In the genomic region with DNA sequence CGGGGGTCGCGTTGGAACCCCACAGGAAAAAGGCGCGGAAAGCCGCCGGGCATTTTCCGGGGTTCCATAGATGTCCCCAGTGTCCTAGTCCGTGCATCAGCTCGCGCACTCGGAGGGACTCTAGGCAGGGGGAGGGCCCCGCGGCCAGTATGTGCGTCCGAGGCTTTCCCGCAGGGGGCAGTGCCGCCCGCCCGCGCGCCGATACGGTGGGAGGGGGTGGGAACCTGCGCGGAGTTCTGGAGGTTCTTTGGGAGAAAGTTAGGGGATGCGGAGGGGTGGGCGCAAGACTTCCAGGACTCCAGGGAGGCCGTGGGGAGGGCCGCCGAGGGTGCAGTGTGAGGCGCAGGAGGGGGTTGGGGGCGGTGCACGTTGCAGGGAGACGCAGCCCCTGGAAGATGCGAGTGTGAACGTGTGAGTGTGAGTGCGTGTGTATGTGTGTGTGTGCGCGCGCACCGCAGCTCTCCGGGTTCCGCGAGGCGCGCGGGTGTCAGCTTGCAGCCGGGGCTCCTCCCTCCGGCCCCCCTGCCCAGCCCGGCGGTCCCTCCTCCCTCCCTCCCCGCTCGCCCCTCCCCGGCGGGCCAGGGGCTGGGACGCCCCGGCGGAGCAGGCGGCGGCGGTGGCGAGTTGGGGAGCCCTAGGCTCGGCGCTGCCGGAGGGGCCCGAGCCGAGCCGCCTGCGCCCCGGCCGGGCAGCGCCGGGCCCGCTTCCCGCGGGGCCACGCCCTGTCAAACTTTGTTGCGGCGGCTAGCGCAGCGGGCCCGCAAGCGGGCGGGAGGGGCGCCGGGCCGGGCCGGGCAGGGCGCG, we compare ENCODE assay signal across 1 cellular context.
A peak's percentile ranks its signal among the peaks of the same experiment; 100 is the strongest.
TF ChIP-seq lines count a peak whose summit lies in the region.

A gene with protein sequence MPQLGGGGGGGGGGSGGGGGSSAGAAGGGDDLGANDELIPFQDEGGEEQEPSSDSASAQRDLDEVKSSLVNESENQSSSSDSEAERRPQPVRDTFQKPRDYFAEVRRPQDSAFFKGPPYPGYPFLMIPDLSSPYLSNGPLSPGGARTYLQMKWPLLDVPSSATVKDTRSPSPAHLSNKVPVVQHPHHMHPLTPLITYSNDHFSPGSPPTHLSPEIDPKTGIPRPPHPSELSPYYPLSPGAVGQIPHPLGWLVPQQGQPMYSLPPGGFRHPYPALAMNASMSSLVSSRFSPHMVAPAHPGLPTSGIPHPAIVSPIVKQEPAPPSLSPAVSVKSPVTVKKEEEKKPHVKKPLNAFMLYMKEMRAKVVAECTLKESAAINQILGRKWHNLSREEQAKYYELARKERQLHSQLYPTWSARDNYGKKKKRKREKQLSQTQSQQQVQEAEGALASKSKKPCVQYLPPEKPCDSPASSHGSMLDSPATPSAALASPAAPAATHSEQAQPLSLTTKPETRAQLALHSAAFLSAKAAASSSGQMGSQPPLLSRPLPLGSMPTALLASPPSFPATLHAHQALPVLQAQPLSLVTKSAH (plus strand): TSS at position 559 of the 804 bp plus-strand sequence. CDS start 293 bp downstream, outside the sequence.

TF ChIP-seq in HepG2, 621 proteins besides CTCF, POLR2A, EP300 and RAD21 (continued from another document):
- no peak for TF ChIP-seq FOXO1 (CRISPR knock-in tag; IDR thresholded peaks at IDR 0.05)
- TF ChIP-seq SPEN (CRISPR knock-in tag; IDR thresholded peaks at IDR 0.05; ENCODE audit: low read depth): peak; percentile 50; the same call in 1 of the 2 replicates
- TF ChIP-seq, protein P1, sequence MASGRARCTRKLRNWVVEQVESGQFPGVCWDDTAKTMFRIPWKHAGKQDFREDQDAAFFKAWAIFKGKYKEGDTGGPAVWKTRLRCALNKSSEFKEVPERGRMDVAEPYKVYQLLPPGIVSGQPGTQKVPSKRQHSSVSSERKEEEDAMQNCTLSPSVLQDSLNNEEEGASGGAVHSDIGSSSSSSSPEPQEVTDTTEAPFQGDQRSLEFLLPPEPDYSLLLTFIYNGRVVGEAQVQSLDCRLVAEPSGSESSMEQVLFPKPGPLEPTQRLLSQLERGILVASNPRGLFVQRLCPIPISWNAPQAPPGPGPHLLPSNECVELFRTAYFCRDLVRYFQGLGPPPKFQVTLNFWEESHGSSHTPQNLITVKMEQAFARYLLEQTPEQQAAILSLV (CRISPR knock-in tag; IDR thresholded peaks at IDR 0.05; ENCODE audit: borderline replicate concordance): peak; percentile 36; the same call in 1 of the 2 replicates
- TF ChIP-seq, protein P2, sequence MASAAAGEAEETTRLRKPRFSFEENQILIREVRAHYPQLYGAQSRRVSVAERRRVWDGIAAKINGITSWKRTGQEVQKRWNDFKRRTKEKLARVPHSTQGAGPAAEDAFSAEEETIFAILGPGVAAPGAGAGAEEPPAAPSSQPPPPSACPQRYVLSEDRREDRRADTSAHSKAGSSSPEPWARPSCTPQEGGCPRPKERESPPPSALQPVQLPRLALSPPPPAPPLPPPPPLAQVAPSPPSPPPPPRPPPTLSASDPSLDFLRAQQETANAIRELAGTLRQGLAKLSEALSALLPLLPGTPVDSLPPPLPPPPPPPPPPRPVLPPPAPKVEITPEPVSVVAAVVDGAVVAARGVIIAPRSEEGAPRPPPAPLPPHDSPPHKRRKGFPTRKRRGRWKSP (CRISPR knock-in tag; IDR thresholded peaks at IDR 0.05): peak; percentile 93
- TF ChIP-seq, protein P3, sequence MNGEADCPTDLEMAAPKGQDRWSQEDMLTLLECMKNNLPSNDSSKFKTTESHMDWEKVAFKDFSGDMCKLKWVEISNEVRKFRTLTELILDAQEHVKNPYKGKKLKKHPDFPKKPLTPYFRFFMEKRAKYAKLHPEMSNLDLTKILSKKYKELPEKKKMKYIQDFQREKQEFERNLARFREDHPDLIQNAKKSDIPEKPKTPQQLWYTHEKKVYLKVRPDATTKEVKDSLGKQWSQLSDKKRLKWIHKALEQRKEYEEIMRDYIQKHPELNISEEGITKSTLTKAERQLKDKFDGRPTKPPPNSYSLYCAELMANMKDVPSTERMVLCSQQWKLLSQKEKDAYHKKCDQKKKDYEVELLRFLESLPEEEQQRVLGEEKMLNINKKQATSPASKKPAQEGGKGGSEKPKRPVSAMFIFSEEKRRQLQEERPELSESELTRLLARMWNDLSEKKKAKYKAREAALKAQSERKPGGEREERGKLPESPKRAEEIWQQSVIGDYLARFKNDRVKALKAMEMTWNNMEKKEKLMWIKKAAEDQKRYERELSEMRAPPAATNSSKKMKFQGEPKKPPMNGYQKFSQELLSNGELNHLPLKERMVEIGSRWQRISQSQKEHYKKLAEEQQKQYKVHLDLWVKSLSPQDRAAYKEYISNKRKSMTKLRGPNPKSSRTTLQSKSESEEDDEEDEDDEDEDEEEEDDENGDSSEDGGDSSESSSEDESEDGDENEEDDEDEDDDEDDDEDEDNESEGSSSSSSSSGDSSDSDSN (CRISPR knock-in tag; IDR thresholded peaks at IDR 0.05): peak; percentile 28; the same call in 1 of the 2 replicates
- TF ChIP-seq MYC (CRISPR knock-in tag; IDR thresholded peaks at IDR 0.05; ENCODE audit: borderline replicate concordance): peak; percentile 40; the same call in 1 of the 2 replicates
- TF ChIP-seq RBM39 (IDR thresholded peaks at IDR 0.05; ENCODE audit: low read depth, low read length, poor library complexity, severe bottlenecking): no peak
- peak; percentile 77 for TF ChIP-seq STAG1 (CRISPR knock-in tag; IDR thresholded peaks at IDR 0.05)
- TF ChIP-seq, protein P4, sequence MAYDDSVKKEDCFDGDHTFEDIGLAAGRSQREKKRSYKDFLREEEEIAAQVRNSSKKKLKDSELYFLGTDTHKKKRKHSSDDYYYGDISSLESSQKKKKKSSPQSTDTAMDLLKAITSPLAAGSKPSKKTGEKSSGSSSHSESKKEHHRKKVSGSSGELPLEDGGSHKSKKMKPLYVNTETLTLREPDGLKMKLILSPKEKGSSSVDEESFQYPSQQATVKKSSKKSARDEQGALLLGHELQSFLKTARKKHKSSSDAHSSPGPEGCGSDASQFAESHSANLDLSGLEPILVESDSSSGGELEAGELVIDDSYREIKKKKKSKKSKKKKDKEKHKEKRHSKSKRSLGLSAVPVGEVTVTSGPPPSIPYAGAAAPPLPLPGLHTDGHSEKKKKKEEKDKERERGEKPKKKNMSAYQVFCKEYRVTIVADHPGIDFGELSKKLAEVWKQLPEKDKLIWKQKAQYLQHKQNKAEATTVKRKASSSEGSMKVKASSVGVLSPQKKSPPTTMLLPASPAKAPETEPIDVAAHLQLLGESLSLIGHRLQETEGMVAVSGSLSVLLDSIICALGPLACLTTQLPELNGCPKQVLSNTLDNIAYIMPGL (CRISPR knock-in tag; IDR thresholded peaks at IDR 0.05; ENCODE audit: borderline replicate concordance in 1 of 2, low read depth in 1 of 2): peak; percentile 27 to 76; a peak in 2 of 4 replicates
- no peak for TF ChIP-seq ZC3H13 (CRISPR knock-in tag; IDR thresholded peaks at IDR 0.05)
- peak; percentile 72; the same call in 1 of the 2 replicates for TF ChIP-seq PCBP1 (IDR thresholded peaks at IDR 0.05; ENCODE audit: borderline replicate concordance, low read depth, low read length)
- 0 out of 2 replicates have a peak, but pooled peaks have one; percentile 41 for TF ChIP-seq ZNF333 (CRISPR knock-in tag; IDR thresholded peaks at IDR 0.05; ENCODE audit: borderline replicate concordance)
- TF ChIP-seq ASH2L (IDR thresholded peaks at IDR 0.05; ENCODE audit: insufficient read length, low read depth, low read length): peak; percentile 33
- TF ChIP-seq YY1 (IDR thresholded peaks at IDR 0.05; ENCODE audit: insufficient read depth, insufficient replicate concordance, low read depth, low read length): peak; percentile 17
- 0 out of 2 replicates have a peak, but pooled peaks have one; percentile 31 for TF ChIP-seq ZNF317 (CRISPR knock-in tag; IDR thresholded peaks at IDR 0.05)
